ENCODE assay signal across 8 cellular contexts in the genomic region with DNA sequence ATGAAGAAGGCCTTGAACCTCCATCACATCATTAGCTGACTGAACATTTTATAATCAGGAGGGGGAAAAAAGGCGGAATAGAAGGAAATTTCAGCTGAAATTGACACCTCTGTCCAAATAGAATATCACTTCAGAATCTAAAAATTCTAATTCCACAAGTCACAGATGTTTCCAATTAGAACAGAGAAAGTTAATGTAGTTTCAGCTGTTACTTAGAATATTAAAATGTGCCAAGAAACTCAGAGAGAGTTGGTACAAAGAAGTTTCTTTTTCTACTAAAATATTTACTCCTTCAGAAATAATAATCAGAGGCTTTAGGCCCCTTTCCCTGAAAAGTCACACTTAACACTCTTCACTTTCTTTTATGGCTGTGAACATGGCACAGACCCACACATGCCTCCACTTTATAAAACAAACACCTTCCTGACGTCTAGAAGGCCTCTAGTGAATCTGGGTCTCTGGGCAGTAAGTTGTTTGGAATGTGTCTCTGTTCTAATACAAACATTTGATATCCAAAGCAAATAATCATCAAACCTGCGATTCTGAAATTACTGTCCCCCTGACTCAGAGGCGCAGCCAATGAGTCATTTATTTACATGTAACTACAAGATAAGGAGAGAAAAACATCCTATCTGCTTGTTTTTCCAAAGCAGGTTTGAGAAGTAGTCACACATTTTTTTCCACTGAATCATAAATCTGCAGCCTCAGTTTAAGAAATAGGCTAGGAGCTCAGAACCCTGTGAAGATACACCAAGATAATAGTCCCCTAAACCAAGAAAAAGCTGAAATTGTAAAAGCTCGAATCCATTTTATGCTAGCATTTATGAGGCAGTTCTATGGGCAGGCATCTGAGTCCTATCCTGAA.
DNase-seq lines count a peak whose midpoint lies in the region; ATAC-seq and TF ChIP-seq lines count a peak whose summit lies in the region.

No MANE protein-coding gene starts in this region.

- H3K4me2 ChIP-seq in SK-N-SH, result peak overlapping the region; percentile 32

- H3K9me3 ChIP-seq in SK-N-SH, result peaks cover 6% of the 10 kb centered on the region; the same call in 1 of the 2 replicates

- H3K27ac ChIP-seq in SK-N-SH (ENCODE audit: low read depth in 2 of 2, low read length in 1 of 2), result peak overlapping the region; percentile 85 to 96
- H3K27ac ChIP-seq in foreskin keratinocyte, result peak overlapping the region; percentile 66

- peaks cover 34% of the 10 kb centered on the region for H3F3A ChIP-seq in SK-N-SH (replicated peaks; ENCODE audit: insufficient read depth)

- CTCF ChIA-PET in SK-N-SH (lab: Yijun Ruan, JAX), result interaction anchor here (0.9 kb wide), 1 partner anchor 10 kb away, joined by 3 read pairs; no protein-coding TSS in a partner anchor

- TF ChIP-seq EP300 in SK-N-SH (IDR thresholded peaks at IDR 0.05; ENCODE audit: borderline replicate concordance in 1 of 2, low read depth in 1 of 2, low read length in 1 of 2), result peak in 1 of 2 experiments; percentile 81; a peak in 2 of 4 replicates

- H4K20me1 ChIP-seq in SK-N-SH (ENCODE audit: insufficient read depth), result no peaks in the 10 kb centered on the region

- TF ChIP-seq RAD21 in SK-N-SH (IDR thresholded peaks at IDR 0.05; ENCODE audit: low read length), result no peak

- no peaks in the 10 kb centered on the region for H3K9me2 ChIP-seq in SK-N-SH

- 9% methylated on average over 5 of the region's 5 CpGs for WGBS in SK-N-SH (ENCODE audit: low lambda C conversion rate)

- H3K4me1 ChIP-seq in SK-N-SH (ENCODE audit: control insufficient read depth in 1 of 2, insufficient read depth in 2 of 2, low read depth in 1 of 2, low read length in 1 of 2) (peaks cover 5 to 21% of the 10 kb centered on the region in 2 experiments), foreskin keratinocyte (peaks cover 20% of the 10 kb centered on the region)

- no peaks in the 10 kb centered on the region for H3K27me3 ChIP-seq in SK-N-SH (ENCODE audit: insufficient read depth)
- no peaks in the 10 kb centered on the region for H3K27me3 ChIP-seq in foreskin keratinocyte

- ATAC-seq in foreskin keratinocyte (peak; percentile 93), sciatic nerve (peak; percentile 81), GM21825 (IDR thresholded peaks at IDR 0.05; ENCODE audit: unreplicated experiment) (no peak), GM21619 (IDR thresholded peaks at IDR 0.05; ENCODE audit: unreplicated experiment) (no peak)

- peak overlapping the region; percentile 58 for H3K9ac ChIP-seq in SK-N-SH

- no peaks in the 10 kb centered on the region for H3K36me3 ChIP-seq in SK-N-SH (replicated peaks in 1 of 2; ENCODE audit: control insufficient read depth in 1 of 2, insufficient read depth in 2 of 2, low read length in 1 of 2)

- POLR2A ChIA-PET in SK-N-SH (lab: Yijun Ruan, JAX), result no interaction called here

- DNase-seq in HCEC 1CT (peak; percentile 90), SK-N-SH (no peak), foreskin keratinocyte (peak; percentile 96 to 98), sciatic nerve (ENCODE audit: low spot score) (no peak), Ammon's horn (ENCODE audit: low spot score) (no peak)
- DNase-seq in stimulated activated CD4-positive, alpha-beta T cell treated with anti-CD3 and anti-CD28 coated beads, Interleukin-4, amount 100 ng/mL, for 4 hours, result no peak

- intact Hi-C loops in sciatic nerve (cut with DNase I), result no loop called here

- H3K4me3 ChIP-seq in SK-N-SH (ENCODE audit: low read depth in 2 of 2, low read length in 1 of 2), result no peak overlapping the region; a peak in 1 of 4 replicates

- no peak for TF ChIP-seq CTCF in SK-N-SH (IDR thresholded peaks at IDR 0.05)
- TF ChIP-seq CTCF in foreskin keratinocyte (conservative IDR thresholded peaks at IDR 0.05), result no peak

- no peak overlapping the region for H2AFZ ChIP-seq in SK-N-SH (ENCODE audit: low read depth)

- no peaks in the 10 kb centered on the region for H3K79me2 ChIP-seq in SK-N-SH (ENCODE audit: insufficient read depth)

TF ChIP-seq in SK-N-SH, 30 proteins besides CTCF, POLR2A, EP300 and RAD21:
- TF ChIP-seq, protein P1, sequence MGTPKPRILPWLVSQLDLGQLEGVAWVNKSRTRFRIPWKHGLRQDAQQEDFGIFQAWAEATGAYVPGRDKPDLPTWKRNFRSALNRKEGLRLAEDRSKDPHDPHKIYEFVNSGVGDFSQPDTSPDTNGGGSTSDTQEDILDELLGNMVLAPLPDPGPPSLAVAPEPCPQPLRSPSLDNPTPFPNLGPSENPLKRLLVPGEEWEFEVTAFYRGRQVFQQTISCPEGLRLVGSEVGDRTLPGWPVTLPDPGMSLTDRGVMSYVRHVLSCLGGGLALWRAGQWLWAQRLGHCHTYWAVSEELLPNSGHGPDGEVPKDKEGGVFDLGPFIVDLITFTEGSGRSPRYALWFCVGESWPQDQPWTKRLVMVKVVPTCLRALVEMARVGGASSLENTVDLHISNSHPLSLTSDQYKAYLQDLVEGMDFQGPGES (IDR thresholded peaks at IDR 0.05; ENCODE audit: low read depth, low read length), result no peak
- TF ChIP-seq MXI1 (IDR thresholded peaks at IDR 0.05; ENCODE audit: low read depth, low read length), result no peak
- no peak for TF ChIP-seq NRF1 (IDR thresholded peaks at IDR 0.05; ENCODE audit: low read depth, low read length)
- no peak for TF ChIP-seq RCOR1 (IDR thresholded peaks at IDR 0.05; ENCODE audit: low read length)
- TF ChIP-seq REST (IDR thresholded peaks at IDR 0.05; ENCODE audit: low read depth, low read length), result no peak
- peak; percentile 95 for TF ChIP-seq FOSL2 (IDR thresholded peaks at IDR 0.05; ENCODE audit: borderline replicate concordance, low read depth)
- 0 out of 2 replicates have a peak, but pooled peaks have one; percentile 22 for TF ChIP-seq RXRA (IDR thresholded peaks at IDR 0.05; ENCODE audit: borderline replicate concordance, low read depth)
- no peak for TF ChIP-seq GATA2 (CRISPR knock-in tag; IDR thresholded peaks at IDR 0.05)
- TF ChIP-seq ELF1 (IDR thresholded peaks at IDR 0.05), result no peak
- no peak for TF ChIP-seq EZH2phosphoT487 (IDR thresholded peaks at IDR 0.05; ENCODE audit: borderline replicate concordance, low read depth)
- TF ChIP-seq TCF12 (IDR thresholded peaks at IDR 0.05), result peak; percentile 62; the same call in 1 of the 2 replicates
- TF ChIP-seq MEF2A (IDR thresholded peaks at IDR 0.05; ENCODE audit: borderline replicate concordance, low read depth), result 0 out of 2 replicates have a peak, but pooled peaks have one; percentile 4
- TF ChIP-seq TEAD4 (IDR thresholded peaks at IDR 0.05; ENCODE audit: borderline replicate concordance, insufficient read depth), result peak; percentile 77
- TF ChIP-seq JUND (IDR thresholded peaks at IDR 0.05), result peak; percentile 93
- peak; percentile 51; the same call in 1 of the 2 replicates for TF ChIP-seq PBX3 (IDR thresholded peaks at IDR 0.05)
- TF ChIP-seq NFIC (IDR thresholded peaks at IDR 0.05; ENCODE audit: borderline replicate concordance), result peak; percentile 52; the same call in 1 of the 2 replicates
- 0 out of 2 replicates have a peak, but pooled peaks have one; percentile 16 for TF ChIP-seq FOXM1 (IDR thresholded peaks at IDR 0.05; ENCODE audit: low read depth)
- peak; percentile 24; the same call in 1 of the 2 replicates for TF ChIP-seq POLR2AphosphoS5 (IDR thresholded peaks at IDR 0.05; ENCODE audit: low read depth, low read length)

Comparison
In these comparisons a context has a peak if more than half of its experiments do, and no peak if none do; other contexts are left out.
1. DNase-seq: peak in HCEC 1CT (single experiment) and foreskin keratinocyte (2 of 2); none in SK-N-SH (single experiment), sciatic nerve (single experiment), stimulated activated CD4-positive, alpha-beta T cell treated with anti-CD3 and anti-CD28 coated beads, Interleukin-4, amount 100 ng/mL, for 4 hours (0 of 2) and Ammon's horn (single experiment).
2. ATAC-seq: peak in foreskin keratinocyte (single experiment) and sciatic nerve (single experiment); none in GM21825 (single experiment) and GM21619 (single experiment).